8 cellular contexts compared by ENCODE assay signal in the genomic region with DNA sequence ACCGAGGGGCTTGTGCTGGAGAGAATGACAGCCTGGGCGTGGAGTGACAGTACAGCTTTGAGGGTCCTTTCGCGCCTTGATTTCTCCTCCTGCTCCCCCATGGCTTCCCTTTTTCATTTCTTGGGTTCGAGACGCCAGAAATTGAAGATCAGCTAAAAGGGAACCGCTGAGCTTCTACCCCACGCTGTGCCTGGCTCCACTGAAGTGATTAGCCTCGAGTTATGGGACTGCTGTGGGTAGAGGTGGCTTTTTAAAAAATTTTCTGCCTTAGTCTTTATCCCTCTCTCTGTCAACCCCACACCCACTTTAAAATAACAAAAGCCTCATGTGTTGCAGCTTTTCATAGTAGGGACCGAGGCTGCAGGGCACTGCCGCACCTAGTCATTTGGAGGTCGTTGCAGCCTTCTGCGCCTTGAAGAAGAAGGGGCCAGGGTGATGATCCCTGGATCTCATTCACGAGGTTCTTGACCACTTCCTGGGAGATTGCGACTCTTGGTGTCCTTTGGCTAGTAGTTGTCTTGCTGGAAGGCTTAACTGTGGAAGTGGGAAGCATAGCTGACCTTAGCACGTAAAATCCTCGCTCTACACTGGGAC. TPM values are rescaled to one million over a fixed set of nuclear protein-coding genes. Genes with fewer than 3 reads are reported as not detected.
DNase-seq lines count a peak whose midpoint lies in the region; ATAC-seq and TF ChIP-seq lines count a peak whose summit lies in the region.

No MANE protein-coding gene starts in this region.

- H3K9me3 ChIP-seq in PC-9 (ENCODE audit: insufficient read depth, low read depth): no peaks in the 10 kb centered on the region
- H3K9me3 ChIP-seq in lung (ENCODE audit: control insufficient read depth in 2 of 2, insufficient read depth in 1 of 2, low read length in 1 of 2): no peaks in the 10 kb centered on the region
- no peaks in the 10 kb centered on the region for H3K9me3 ChIP-seq in tibial artery

- H3K4me2 ChIP-seq in PC-9: peak overlapping the region; percentile 85

- CTCF ChIA-PET in AG04449 (lab: Yijun Ruan, JAX) (interaction anchor here (1.0 to 3.2 kb wide), 3 partner anchors 9 to 104 kb away, joined by 3 to 19 read pairs (median 4); no protein-coding TSS in a partner anchor), PC-9 (lab: Charles Lee) (no interaction called here)

- H3K27ac ChIP-seq in PC-9: peak overlapping the region; percentile 96; the same call in 1 of the 2 replicates
- peak overlapping the region; percentile 66 for H3K27ac ChIP-seq in cingulate gyrus (ENCODE audit: low read depth, low read length)
- H3K27ac ChIP-seq in lung (ENCODE audit: low read depth in 1 of 2, low read length in 1 of 2): peak overlapping the region; percentile 82 to 97
- H3K27ac ChIP-seq in tibial artery: peak overlapping the region; percentile 89 to 93

- intact Hi-C loops in PC-9 (cut with micrococcal nuclease; ENCODE audit: unreplicated experiment) (loop anchor here (1.0 kb wide), 1 partner anchor 138 kb away; a partner anchor contains a TSS), tibial artery (cut with DNase I; ENCODE audit: low total_unique reads) (no loop called here)

- peaks cover 27% of the 10 kb centered on the region for H3K4me1 ChIP-seq in PC-9 (replicated peaks; ENCODE audit: insufficient read depth)
- peaks cover 0 to 10% of the 10 kb centered on the region in 2 donors for H3K4me1 ChIP-seq in lung (ENCODE audit: control insufficient read depth in 2 of 2, insufficient read depth in 2 of 2, low read length in 2 of 2)
- peaks cover 0 to 50% (median 22%) of the 10 kb centered on the region in 4 donors for H3K4me1 ChIP-seq in tibial artery

- peaks cover 65% of the 10 kb centered on the region for H3K79me2 ChIP-seq in PC-9 (ENCODE audit: low read depth)

- ATAC-seq in GM19043 (IDR thresholded peaks at IDR 0.05; ENCODE audit: low read depth, unreplicated experiment) (peak; percentile 1), lung (ENCODE audit: insufficient read depth, low FRiP score) (no peak)

- no peaks in the 10 kb centered on the region for H4K20me1 ChIP-seq in PC-9 (ENCODE audit: insufficient read depth)

- H2AFZ ChIP-seq in PC-9: peak overlapping the region; percentile 90

- peaks cover 10% of the 10 kb centered on the region for H3F3A ChIP-seq in PC-9 (ENCODE audit: insufficient read depth, low read depth)

- no peaks in the 10 kb centered on the region for H3K9me2 ChIP-seq in PC-9 (ENCODE audit: insufficient read depth)

- DNase-seq in AG04449 (ENCODE audit: low read depth, low spot score) (no peak), PC-9 (no peak), lung (ENCODE audit: low spot score) (peak; percentile 31), tibial artery (peak in 1 of 2 donors; percentile 19), NCI-H345 treated with DMSO at 0.1 percent for 48 hours (lab: John Stamatoyannopoulos, UW; ENCODE audit: unreplicated experiment) (no peak), cerebellum (ENCODE audit: low spot score) (no peak)

- POLR2A ChIA-PET in AG04449 (lab: Yijun Ruan, JAX) (interaction anchor here (0.6 to 1.4 kb wide), 5 partner anchors 8 to 255 kb away, joined by 3 to 5 read pairs (median 3); no protein-coding TSS in a partner anchor), PC-9 (lab: Charles Lee; ENCODE audit: unreplicated experiment) (interaction anchor here (0.6 kb wide), 1 partner anchor 30 kb away, joined by 6 read pairs; no protein-coding TSS in a partner anchor)

- H3K4me3 ChIP-seq in AG04449 (ENCODE audit: low read depth, low read length) (peak overlapping the region; percentile 88), PC-9 (peak overlapping the region; percentile 77), lung (peak overlapping the region; percentile 99), tibial artery (peak overlapping the region; percentile 74 to 77)

- no peaks in the 10 kb centered on the region for H3K36me3 ChIP-seq in PC-9 (ENCODE audit: low read depth)
- no peaks in the 10 kb centered on the region for H3K36me3 ChIP-seq in lung (ENCODE audit: control insufficient read depth in 2 of 2, insufficient read depth in 2 of 2, low read length in 2 of 2)
- no peaks in the 10 kb centered on the region for H3K36me3 ChIP-seq in tibial artery

- BruUV-seq in PC-9 (replicated peaks; lab: Mats Ljungman, UMichigan): TSS peak; percentile 77

- no peak for TF ChIP-seq CTCF in AG04449 (IDR thresholded peaks at IDR 0.05; ENCODE audit: insufficient read depth, low read length, missing control alignments)
- TF ChIP-seq CTCF in PC-9 (conservative IDR thresholded peaks at IDR 0.05): no peak
- TF ChIP-seq CTCF in lung (IDR thresholded peaks at IDR 0.05; ENCODE audit: control extremely low read depth, extremely low read depth): no peak
- TF ChIP-seq CTCF in tibial artery (IDR thresholded peaks at IDR 0.05): no peak

- WGBS in lung, 2 donors: 1% methylated on average over 17 of the region's 17 CpGs

- H3K27me3 ChIP-seq in PC-9 (ENCODE audit: insufficient read depth, low read depth): no peaks in the 10 kb centered on the region
- H3K27me3 ChIP-seq in lung (ENCODE audit: control insufficient read depth, insufficient read depth): no peaks in the 10 kb centered on the region
- H3K27me3 ChIP-seq in tibial artery: no peaks in the 10 kb centered on the region

RNA-seq across cellular contexts. Expression of a gene that starts 0.6 kb away (rescaled TPM):
- total RNA-seq in PC-9 (2021) (30.5 and 35.5 TPM in 2 replicates), lung (100 to 1,000 TPM in 1 of 2 donors, 10 to 100 TPM in 1; 42.8 to 109 TPM), cerebellum (136 TPM)
- 10 to 100 TPM; 15.4 to 24.3 TPM for polyA plus RNA-seq in lung

RNA-seq across cellular contexts. Expression of a gene that starts 0.8 kb away (rescaled TPM):
- total RNA-seq in PC-9 (2021) (5.2 and 7.9 TPM in 2 replicates), lung (10 to 100 TPM in 1 of 2 donors, 1 to 10 TPM in 1; 6.6 to 12.6 TPM), cerebellum (12.4 TPM)
- polyA plus RNA-seq in lung: 1 to 10 TPM; 3.1 to 4.9 TPM
